Comparison of ENCODE assay signal across 22 cellular contexts in genomic region chr7:104074529-104074928, GRCh38.
"Had no signal": no experiment of that assay in that cellular context is flagged by ENCODE, and none has a peak within 500 bp of the region (broad histone marks: within the 10 kb centered on the region; RNA-seq: fewer than 3 reads in every experiment).

No MANE protein-coding gene starts in this region.

- H3K4me1 ChIP-seq: pancreas, tibial artery had no signal

- H3K36me3 ChIP-seq: neutrophil, pancreas, tibial artery had no signal

- H3K4me3 ChIP-seq: coronary artery, pancreas, tibial artery had no signal

- DNase-seq: activated CD4-positive, alpha-beta memory T cell treated with anti-CD3 and anti-CD28 coated beads for 36 hours; activated CD4-positive, alpha-beta T cell treated with anti-CD3 and anti-CD28 coated beads for 48 hours; activated effector memory CD4-positive, alpha-beta T cell treated with Interleukin-2 at 50 U/mL for 16 hours; activated naive CD4-positive, alpha-beta T cell treated with anti-CD3 and anti-CD28 coated beads for 36 hours; activated naive CD8-positive, alpha-beta T cell treated with anti-CD3 and anti-CD28 coated beads, Interleukin-2, amount 10 ng/mL, durations not matched to agents 7 days and 5 days; activated T-cell treated with anti-CD3 and anti-CD28 coated beads, Interleukin-2, amount 50 U/mL, for 72 hours; amniotic stem cell; cerebellar nuclear complex; glutamatergic neuron; hippocampal formation; left ventricle myocardium superior; midbrain; pancreas; right cardiac atrium; stimulated activated CD4-positive, alpha-beta T cell treated with anti-CD3 and anti-CD28 coated beads, Interleukin-12 subunit alpha, Interleukin-12 subunit beta, amount 100 ng/mL, for 4 hours; stimulated activated CD4-positive, alpha-beta T cell treated with anti-CD3 and anti-CD28 coated beads, Interleukin-4, amount 100 ng/mL, for 4 hours; T-helper 17 cell; tibial artery had no signal

- ATAC-seq: left ventricle myocardium superior; natural killer cell treated with Interleukin-12 subunit alpha and Interleukin-12 subunit beta and Interleukin-15 and Interleukin-18, amount 100 ng/mL, for 72 hours; pancreas; right cardiac atrium; T-helper 17 cell had no signal

- H3K9me3 ChIP-seq: neutrophil, pancreas, tibial artery had no signal

- H3K27me3 ChIP-seq: neutrophil, pancreas, tibial artery had no signal

- H3K27ac ChIP-seq: coronary artery, epithelial cell of prostate, neutrophil, pancreas, tibial artery had no signal
